11 cellular contexts compared by ENCODE assay signal in genomic region chr6:10531942-10532341, GRCh38.
DNase-seq lines count a peak whose midpoint lies in the region; ATAC-seq and FAIRE-seq lines count a peak whose summit lies in the region.
"Had no signal": no experiment of that assay in that cellular context is flagged by ENCODE, and none has a peak within 500 bp of the region (broad histone marks: within the 10 kb centered on the region; RNA-seq: fewer than 3 reads in every experiment).

No MANE protein-coding gene starts in this region.

- peaks cover 66% of the 10 kb centered on the region for H3K4me1 Mint-ChIP-seq in activated naive CD4-positive, alpha-beta T cell treated with anti-CD3 and anti-CD28 coated beads, Interleukin-2, amount 50 U/mL, for 24 hours
- peaks cover 34 to 48% of the 10 kb centered on the region in 2 donors for H3K4me1 Mint-ChIP-seq in effector memory CD8-positive, alpha-beta T cell (ENCODE audit: low read depth in 2 of 2)
- peaks cover 55% of the 10 kb centered on the region for H3K4me1 Mint-ChIP-seq in stimulated activated naive CD8-positive, alpha-beta T cell treated with anti-CD3 and anti-CD28 coated beads, Interleukin-15, amount 100 ng/mL, for 72 hours

- no peak for DNase-seq in activated naive CD4-positive, alpha-beta T cell treated with anti-CD3 and anti-CD28 coated beads, Interleukin-2, amount 50 U/mL, for 16 hours
- DNase-seq in NAMALWA (ENCODE audit: low spot score) (peak; percentile 56), DMS53 (lab: John Stamatoyannopoulos, UW) (no peak), urothelium cell line (ENCODE audit: low spot score) (no peak), SKM-1 (lab: John Stamatoyannopoulos, UW; ENCODE audit: unreplicated experiment) (no peak)
- DNase-seq in effector memory CD8-positive, alpha-beta T cell: no peak
- DNase-seq in stimulated activated naive CD8-positive, alpha-beta T cell treated with anti-CD3 and anti-CD28 coated beads, Interleukin-15, amount 100 ng/mL, for 72 hours: no peak
- DNase-seq: pancreas; stimulated activated CD4-positive, alpha-beta T cell treated with anti-CD3 and anti-CD28 coated beads, Interleukin-4, amount 100 ng/mL, for 24 hours had no signal

- ATAC-seq in effector memory CD8-positive, alpha-beta T cell (replicated peaks): no peak
- ATAC-seq in stimulated activated naive CD8-positive, alpha-beta T cell treated with anti-CD3 and anti-CD28 coated beads, Interleukin-15, amount 100 ng/mL, for 72 hours: no peak

- peak overlapping the region; percentile 63 for H3K4me3 Mint-ChIP-seq in activated naive CD4-positive, alpha-beta T cell treated with anti-CD3 and anti-CD28 coated beads, Interleukin-2, amount 50 U/mL, for 24 hours
- peak overlapping the region; percentile 19 to 29 for H3K4me3 Mint-ChIP-seq in effector memory CD8-positive, alpha-beta T cell
- H3K4me3 Mint-ChIP-seq in stimulated activated naive CD8-positive, alpha-beta T cell treated with anti-CD3 and anti-CD28 coated beads, Interleukin-15, amount 100 ng/mL, for 72 hours: peak overlapping the region; percentile 24 to 67

- peaks cover 5% of the 10 kb centered on the region for H3K36me3 Mint-ChIP-seq in activated naive CD4-positive, alpha-beta T cell treated with anti-CD3 and anti-CD28 coated beads, Interleukin-2, amount 50 U/mL, for 24 hours
- H3K36me3 Mint-ChIP-seq in effector memory CD8-positive, alpha-beta T cell (ENCODE audit: insufficient read depth): peaks cover 2% of the 10 kb centered on the region

- H3K27me3 Mint-ChIP-seq in activated naive CD4-positive, alpha-beta T cell treated with anti-CD3 and anti-CD28 coated beads, Interleukin-2, amount 50 U/mL, for 24 hours: no peaks in the 10 kb centered on the region
- peaks cover 0 to 10% of the 10 kb centered on the region in 2 donors for H3K27me3 Mint-ChIP-seq in effector memory CD8-positive, alpha-beta T cell
- H3K27me3 Mint-ChIP-seq in stimulated activated naive CD8-positive, alpha-beta T cell treated with anti-CD3 and anti-CD28 coated beads, Interleukin-15, amount 100 ng/mL, for 72 hours: no peaks in the 10 kb centered on the region

- no peaks in the 10 kb centered on the region for H3K9me3 Mint-ChIP-seq in activated naive CD4-positive, alpha-beta T cell treated with anti-CD3 and anti-CD28 coated beads, Interleukin-2, amount 50 U/mL, for 24 hours
- no peaks in the 10 kb centered on the region for H3K9me3 Mint-ChIP-seq in effector memory CD8-positive, alpha-beta T cell
- peaks cover 0 to 8% of the 10 kb centered on the region in 2 donors for H3K9me3 Mint-ChIP-seq in stimulated activated naive CD8-positive, alpha-beta T cell treated with anti-CD3 and anti-CD28 coated beads, Interleukin-15, amount 100 ng/mL, for 72 hours

- FAIRE-seq in urothelium cell line (lab: Jason Lieb, UNC): no peak
- FAIRE-seq: frontal cortex, pancreas had no signal

- H3K27ac Mint-ChIP-seq in activated naive CD4-positive, alpha-beta T cell treated with anti-CD3 and anti-CD28 coated beads, Interleukin-2, amount 50 U/mL, for 24 hours: no peak overlapping the region
- H3K27ac Mint-ChIP-seq in effector memory CD8-positive, alpha-beta T cell: no peak overlapping the region
- H3K27ac Mint-ChIP-seq in stimulated activated naive CD8-positive, alpha-beta T cell treated with anti-CD3 and anti-CD28 coated beads, Interleukin-15, amount 100 ng/mL, for 72 hours: peak overlapping the region in 1 of 2 donors; percentile 56
